In genomic region chr6:98824163-98824906, GRCh38 we compare ENCODE assay signal across 10 cellular contexts. TPM values are rescaled to one million over a fixed set of nuclear protein-coding genes. Genes with fewer than 3 reads are reported as not detected.
DNase-seq lines count a peak whose midpoint lies in the region; FAIRE-seq and TF ChIP-seq lines count a peak whose summit lies in the region.
"Had no signal": no experiment of that assay in that cellular context is flagged by ENCODE, and none has a peak within 500 bp of the region (broad histone marks: within the 10 kb centered on the region; RNA-seq: fewer than 3 reads in every experiment).

No MANE protein-coding gene starts in this region.

- H3K18ac ChIP-seq in neuronal stem cell (ENCODE audit: low read length): peak overlapping the region; percentile 85

- H4K8ac ChIP-seq in neuronal stem cell (ENCODE audit: low read depth, low read length): no peak overlapping the region

- H3K9ac ChIP-seq in ES-I3 (ENCODE audit: low read depth, low read length) (peak overlapping the region; percentile 61; the same call in 1 of the 2 replicates), endothelial cell of umbilical vein (replicated peaks; ENCODE audit: extremely low read depth, insufficient read depth, low read length) (no peak overlapping the region), neuronal stem cell (ENCODE audit: low read depth, low read length, poor library complexity) (peak overlapping the region; percentile 76)

- no peaks in the 10 kb centered on the region for H3K9me1 ChIP-seq in endothelial cell of umbilical vein (replicated peaks; ENCODE audit: control insufficient read depth, extremely low read depth, insufficient read depth, low read length)

- H2AFZ ChIP-seq in endothelial cell of umbilical vein (ENCODE audit: low read depth, low read length) (no peak overlapping the region), neuronal stem cell (ENCODE audit: low read length) (peak overlapping the region; percentile 81)

- TF ChIP-seq CTCF in endothelial cell of umbilical vein (IDR thresholded peaks at IDR 0.05; ENCODE audit: extremely low read depth in 1 of 2, insufficient read depth in 1 of 2, low read depth in 1 of 2, low read length in 2 of 2) (no peak), tibial artery (IDR thresholded peaks at IDR 0.05) (no peak)

- no TSS peak for BruUV-seq in endothelial cell of umbilical vein (replicated peaks; lab: Mats Ljungman, UMichigan)

- no peak for TF ChIP-seq POLR2A in endothelial cell of umbilical vein (IDR thresholded peaks at IDR 0.05; ENCODE audit: low read depth, low read length)

- H3K79me1 ChIP-seq in neuronal stem cell (ENCODE audit: low read depth, low read length): no peaks in the 10 kb centered on the region

- H4K91ac ChIP-seq in neuronal stem cell (ENCODE audit: low read depth, low read length, poor library complexity): no peak overlapping the region

- no CpG with 5 or more reads among the region's 45 CpGs for WGBS in neuronal stem cell (ENCODE audit: extremely low coverage in 2 of 2, insufficient read length in 2 of 2, insufficient replicate concordance in 1 of 2), 2 donors

- POLR2A ChIA-PET in endothelial cell of umbilical vein (lab: Charles Lee): no interaction called here

- dilution Hi-C loops in endothelial cell of umbilical vein (cut with MboI; ENCODE audit: extremely low pct_ligation_motif_present, low sequenced_read_pairs): no loop called here

- no peaks in the 10 kb centered on the region for H3K79me2 ChIP-seq in endothelial cell of umbilical vein (ENCODE audit: control insufficient read depth, insufficient read depth, low read length)

- H3K36me3 ChIP-seq in ES-I3 (ENCODE audit: insufficient read depth, low read length) (no peaks in the 10 kb centered on the region), endothelial cell of umbilical vein (ENCODE audit: control insufficient read depth in 2 of 2, extremely low read depth in 1 of 2, insufficient read depth in 2 of 2, low read length in 2 of 2) (no peaks in the 10 kb centered on the region), neuronal stem cell (replicated peaks in 1 of 2; ENCODE audit: control insufficient read depth in 2 of 2, insufficient read depth in 2 of 2, low read length in 2 of 2) (no peaks in the 10 kb centered on the region), tibial artery (no peaks in the 10 kb centered on the region)
- H3K36me3 ChIP-seq: colonic mucosa had no signal

- no peak overlapping the region for H3K4ac ChIP-seq in neuronal stem cell (ENCODE audit: low read length)

- H3K4me2 ChIP-seq in endothelial cell of umbilical vein (ENCODE audit: insufficient read depth, low read length) (no peak overlapping the region), neuronal stem cell (ENCODE audit: insufficient read depth, low read length, poor library complexity, severe bottlenecking) (peak overlapping the region; percentile 95)

- H4K20me1 ChIP-seq in endothelial cell of umbilical vein (replicated peaks; ENCODE audit: control insufficient read depth, extremely low read depth, insufficient read depth, low read length): no peaks in the 10 kb centered on the region

- no peak overlapping the region for H2BK5ac ChIP-seq in neuronal stem cell (ENCODE audit: low read length)

- no peak overlapping the region for H3K14ac ChIP-seq in neuronal stem cell (ENCODE audit: low read length)

- no peak overlapping the region for H2AK5ac ChIP-seq in neuronal stem cell (ENCODE audit: low read depth, low read length)

- no peaks in the 10 kb centered on the region for H3K9me3 ChIP-seq in ES-I3 (ENCODE audit: control insufficient read depth, insufficient read depth, low read length)
- H3K9me3 ChIP-seq in endothelial cell of umbilical vein (replicated peaks; ENCODE audit: control insufficient read depth, insufficient read depth, low read length): no peaks in the 10 kb centered on the region
- H3K9me3 ChIP-seq in neuronal stem cell (replicated peaks in 1 of 2; ENCODE audit: control insufficient read depth in 2 of 2, insufficient read depth in 1 of 2, low read depth in 1 of 2, low read length in 2 of 2): no peaks in the 10 kb centered on the region
- no peaks in the 10 kb centered on the region for H3K9me3 ChIP-seq in tibial artery
- H3K9me3 ChIP-seq: colonic mucosa had no signal

- DNase-seq in NCI-H748 (lab: John Stamatoyannopoulos, UW; ENCODE audit: unreplicated experiment) (peak; percentile 67), endothelial cell of umbilical vein (ENCODE audit: low read depth, low spot score) (no peak), neuronal stem cell (ENCODE audit: low spot score) (peak; percentile 42), NCI-H2029 (lab: John Stamatoyannopoulos, UW) (no peak), RCC 7860 (ENCODE audit: low spot score) (no peak), tibial artery (no peak), HuH-7.5 (ENCODE audit: low spot score) (no peak)
- DNase-seq: colonic mucosa had no signal

- peak overlapping the region; percentile 37 for H2BK15ac ChIP-seq in neuronal stem cell (ENCODE audit: low read length)

- no peaks in the 10 kb centered on the region for H3K4me1 ChIP-seq in ES-I3 (ENCODE audit: insufficient read depth, low read length)
- no peaks in the 10 kb centered on the region for H3K4me1 ChIP-seq in endothelial cell of umbilical vein (ENCODE audit: control insufficient read depth, extremely low read depth, insufficient read depth, low read length)
- H3K4me1 ChIP-seq in neuronal stem cell (ENCODE audit: control insufficient read depth in 2 of 2, insufficient read depth in 1 of 2, low read depth in 1 of 2, low read length in 2 of 2): peaks cover 14 to 16% of the 10 kb centered on the region in 2 donors
- peaks cover 0 to 31% (median 21%) of the 10 kb centered on the region in 4 donors for H3K4me1 ChIP-seq in tibial artery
- H3K4me1 ChIP-seq: colonic mucosa had no signal

- H3K27me3 ChIP-seq in endothelial cell of umbilical vein (ENCODE audit: control insufficient read depth in 2 of 2, insufficient read depth in 2 of 2, low read length in 2 of 2): peaks cover 72 to 74% of the 10 kb centered on the region in 2 experiments
- peaks cover 0 to 45% (median 5%) of the 10 kb centered on the region in 3 experiments for H3K27me3 ChIP-seq in neuronal stem cell (ENCODE audit: control insufficient read depth in 3 of 3, insufficient read depth in 3 of 3, low read depth in 1 of 3, low read length in 3 of 3)
- H3K27me3 ChIP-seq in tibial artery: peaks cover 0 to 83% of the 10 kb centered on the region in 2 donors

- H2BK12ac ChIP-seq in neuronal stem cell (ENCODE audit: low read length): no peak overlapping the region

- no peak overlapping the region for H2BK120ac ChIP-seq in neuronal stem cell (ENCODE audit: low read depth, low read length)

- CTCF ChIA-PET in endothelial cell of umbilical vein (lab: Charles Lee): interaction anchor here (1.2 kb wide), 1 partner anchor 19 kb away, joined by 3 read pairs; no protein-coding TSS in a partner anchor

- no peak overlapping the region for H3K27ac ChIP-seq in endothelial cell of umbilical vein (ENCODE audit: insufficient read depth, low read depth, low read length)
- H3K27ac ChIP-seq in neuronal stem cell (replicated peaks; ENCODE audit: low read length): no peak overlapping the region
- no peak overlapping the region for H3K27ac ChIP-seq in tibial artery
- H3K27ac ChIP-seq: colonic mucosa had no signal

- intact Hi-C loops in endothelial cell of umbilical vein (cut with micrococcal nuclease) (no loop called here), tibial artery (cut with DNase I; ENCODE audit: low total_unique reads) (no loop called here)

- no peak overlapping the region for H3K23ac ChIP-seq in neuronal stem cell (ENCODE audit: low read depth, low read length, poor library complexity)

- FAIRE-seq in endothelial cell of umbilical vein (lab: Jason Lieb, UNC): no peak
- FAIRE-seq in RCC 7860 (lab: Jason Lieb, UNC): no peak

- H3K4me3 ChIP-seq in endothelial cell of umbilical vein (replicated peaks in 1 of 3; ENCODE audit: insufficient read depth in 1 of 3, low read depth in 1 of 3, low read length in 3 of 3) (no peak overlapping the region), neuronal stem cell (ENCODE audit: low read length in 2 of 2) (peak overlapping the region; percentile 76 to 92), tibial artery (no peak overlapping the region)
- H3K4me3 ChIP-seq: colonic mucosa had no signal

TF ChIP-seq in endothelial cell of umbilical vein, 7 proteins besides CTCF, POLR2A, EP300 and RAD21:
- TF ChIP-seq POLR2AphosphoS5 (IDR thresholded peaks at IDR 0.05; ENCODE audit: insufficient read depth, low read depth, low read length) (no peak), FOS (IDR thresholded peaks at IDR 0.05; ENCODE audit: borderline replicate concordance, insufficient read depth, low read length) (no peak), JUN (IDR thresholded peaks at IDR 0.05; ENCODE audit: borderline replicate concordance, insufficient read depth, insufficient read length, low read depth) (no peak), MAX (IDR thresholded peaks at IDR 0.05; ENCODE audit: insufficient read depth, insufficient read length) (no peak), GATA2 (IDR thresholded peaks at IDR 0.05; ENCODE audit: insufficient read depth, insufficient read length, low read depth, low read length) (no peak), MYC (IDR thresholded peaks at IDR 0.05; ENCODE audit: low read depth, low read length) (no peak), EZH2 (IDR thresholded peaks at IDR 0.05; ENCODE audit: borderline replicate concordance, low read depth, low read length, severe bottlenecking) (peak; percentile 77)
TF ChIP-seq in endothelial cell of umbilical vein: peak in this region for 1.

RNA-seq across cellular contexts. Expression of gene POU3F2, which starts 10.0 kb away (rescaled TPM):
- not detected in 2 replicates for total RNA-seq in endothelial cell of umbilical vein
- polyA plus RNA-seq in endothelial cell of umbilical vein: not detected in 2 replicates
- not detected in 2 replicates for polyA plus RNA-seq in endothelial cell of umbilical vein (2011; cell fraction: cytosol; rRNA removed)
- polyA plus RNA-seq in endothelial cell of umbilical vein (2011; cell fraction: nucleus; rRNA removed): not detected in 2 replicates
- not detected in 2 replicates for polyA plus RNA-seq in endothelial cell of umbilical vein (2012)
- polyA minus RNA-seq in endothelial cell of umbilical vein: 0.05 TPM in 1 of 2 replicates, not detected in the other
- 0.41 TPM for polyA minus RNA-seq in endothelial cell of umbilical vein (2011; cell fraction: cytosol; rRNA and poly(A)+ RNA removed)
- polyA minus RNA-seq in endothelial cell of umbilical vein (2011; cell fraction: nucleus; rRNA and poly(A)+ RNA removed): not detected in 2 replicates
- polyA plus RNA-seq in neuronal stem cell (2013, experiment 1 of 2): 11.3 TPM
- polyA plus RNA-seq in neuronal stem cell (2013, experiment 2 of 2): 12.1 TPM
- total RNA-seq: colonic mucosa; T-helper 2 cell treated with Interferon-gamma antibody and Interleukin-4, amounts not matched to agents 100 ng/mL and 5 ng/mL, for 36 hours had no signal

Comparison
In these comparisons a context has a peak if more than half of its experiments do, and no peak if none do; other contexts are left out.
1. DNase-seq: peak in NCI-H748 (single experiment) and neuronal stem cell (single experiment); none in endothelial cell of umbilical vein (single experiment), NCI-H2029 (single experiment), RCC 7860 (single experiment), tibial artery (0 of 2) and HuH-7.5 (single experiment).
2. H3K4me3 ChIP-seq: peak in neuronal stem cell (2 of 2); none in endothelial cell of umbilical vein (0 of 3) and tibial artery (0 of 2).